ENCODE assay signal across 8 cellular contexts in the genomic region with DNA sequence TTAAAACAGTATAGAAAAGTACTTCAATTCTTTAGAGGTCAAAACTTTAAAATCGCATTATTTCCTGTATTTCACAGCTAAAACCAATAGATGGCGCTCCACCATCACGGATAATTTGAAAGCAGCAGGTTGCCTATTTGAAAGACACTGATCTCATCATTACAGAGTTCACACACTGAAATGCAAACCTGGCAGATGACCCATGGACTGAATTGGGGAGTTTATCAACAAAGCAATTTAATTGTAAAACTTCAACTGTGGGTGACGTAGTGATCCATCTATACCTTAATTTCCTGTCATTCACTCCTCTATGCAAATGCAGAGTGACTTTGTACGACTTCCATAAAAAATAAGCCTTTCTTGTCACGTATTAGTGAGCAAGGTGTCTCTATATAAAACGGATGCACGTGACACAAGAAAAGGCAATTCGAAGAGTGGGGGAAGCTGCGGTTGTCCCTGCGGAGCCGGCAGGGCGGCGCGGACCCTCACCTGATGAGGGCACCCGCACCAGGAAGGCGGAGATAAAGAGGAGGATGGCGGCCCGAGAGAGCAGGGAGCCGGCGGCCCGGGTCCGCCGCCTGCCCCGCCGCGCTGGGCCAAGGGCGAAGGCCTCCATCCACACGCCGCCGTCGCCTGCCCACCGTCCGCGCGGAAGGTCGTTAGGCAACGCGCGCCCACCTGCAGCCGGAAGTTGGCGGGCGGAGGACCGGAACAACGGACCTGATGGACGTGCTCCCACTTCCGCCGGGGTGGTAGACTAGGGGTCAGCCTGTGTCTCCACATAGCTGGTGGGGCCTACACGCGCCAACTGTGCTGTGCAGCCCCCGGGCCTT. TPM values are rescaled to one million over a fixed set of nuclear protein-coding genes. Genes with fewer than 3 reads are reported as not detected.
A peak's percentile ranks its signal among the peaks of the same experiment; 100 is the strongest.
DNase-seq lines count a peak whose midpoint lies in the region; ATAC-seq and TF ChIP-seq lines count a peak whose summit lies in the region.

A gene with protein sequence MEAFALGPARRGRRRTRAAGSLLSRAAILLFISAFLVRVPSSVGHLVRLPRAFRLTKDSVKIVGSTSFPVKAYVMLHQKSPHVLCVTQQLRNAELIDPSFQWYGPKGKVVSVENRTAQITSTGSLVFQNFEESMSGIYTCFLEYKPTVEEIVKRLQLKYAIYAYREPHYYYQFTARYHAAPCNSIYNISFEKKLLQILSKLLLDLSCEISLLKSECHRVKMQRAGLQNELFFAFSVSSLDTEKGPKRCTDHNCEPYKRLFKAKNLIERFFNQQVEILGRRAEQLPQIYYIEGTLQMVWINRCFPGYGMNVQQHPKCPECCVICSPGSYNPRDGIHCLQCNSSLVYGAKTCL (minus strand): TSS at position 668 of the 833 bp plus-strand sequence. CDS start 52 bp downstream, at position 616.

- H3K9me3 ChIP-seq in Peyer's patch (no peaks in the 10 kb centered on the region), psoas muscle (no peaks in the 10 kb centered on the region)

- H3K4me3 Mint-ChIP-seq in glutamatergic neuron (ENCODE audit: unreplicated experiment), result peak within 1 kb of the TSS; percentile 82

- DNase-seq in DMS 273 treated with DMSO at 0.1 percent for 48 hours (lab: John Stamatoyannopoulos, UW), result peak; percentile 26
- peak; percentile 8 for DNase-seq in HT1080 (ENCODE audit: low read depth)
- peak in 2 of 3 donors; percentile 50 to 61 for DNase-seq in Peyer's patch
- peak; percentile 13 to 20 (median 15) for DNase-seq in activated naive CD4-positive, alpha-beta T cell (lab: John Stamatoyannopoulos, UW)
- DNase-seq in glutamatergic neuron, result peak; percentile 51
- peak; percentile 18 to 51 for DNase-seq in psoas muscle
- DNase-seq in amniotic stem cell (lab: John Stamatoyannopoulos, UW), result no peak

- peak; percentile 77 for ATAC-seq in GM21390 (IDR thresholded peaks at IDR 0.05; ENCODE audit: unreplicated experiment)
- ATAC-seq in psoas muscle, result peak in 1 of 4 donors; percentile 61

- no peaks in the 10 kb centered on the region for H3K36me3 Mint-ChIP-seq in glutamatergic neuron (ENCODE audit: unreplicated experiment)

- peak within 1 kb of the TSS in 1 of 4 donors; percentile 52 for H3K27ac ChIP-seq in Peyer's patch
- no peak within 1 kb of the TSS for H3K27ac ChIP-seq in psoas muscle

- H3K27me3 ChIP-seq in Peyer's patch, result no peaks in the 10 kb centered on the region
- H3K27me3 ChIP-seq in psoas muscle (ENCODE audit: insufficient read depth in 3 of 3, low read length in 2 of 3), result peaks cover 0 to 4% (median 2%) of the 10 kb centered on the region in 3 donors

- TF ChIP-seq POLR2A in Peyer's patch (IDR thresholded peaks at IDR 0.05), result no peak

- no peaks in the 10 kb centered on the region for H3K36me3 ChIP-seq in Peyer's patch
- no peaks in the 10 kb centered on the region for H3K36me3 ChIP-seq in psoas muscle (ENCODE audit: insufficient read depth in 1 of 2, low read depth in 1 of 2)

- intact Hi-C loops in psoas muscle (cut with DNase I), result loop anchor here in 1 of 2 donors (5.0 kb wide), 1 partner anchor 1070 kb away; no protein-coding TSS in a partner anchor

- TF ChIP-seq CTCF in Peyer's patch (IDR thresholded peaks at IDR 0.05) (peak; percentile 64 to 90 (median 84)), glutamatergic neuron (IDR thresholded peaks at IDR 0.05; ENCODE audit: partially characterized antibody, unreplicated experiment) (peak; percentile 85), psoas muscle (IDR thresholded peaks at IDR 0.05) (peak; percentile 70)

- peak within 1 kb of the TSS; percentile 45 to 52 (median 47) for H3K4me3 ChIP-seq in Peyer's patch
- peak within 1 kb of the TSS; percentile 56 for H3K4me3 ChIP-seq in psoas muscle

- WGBS in psoas muscle, 3 donors, result 12 to 16% (median 13%) methylated on average over 50 to 51 of the region's 51 CpGs

- no peaks in the 10 kb centered on the region for H3K4me1 ChIP-seq in Peyer's patch
- no peaks in the 10 kb centered on the region for H3K4me1 ChIP-seq in psoas muscle

- H3K27me3 Mint-ChIP-seq in glutamatergic neuron (ENCODE audit: unreplicated experiment), result no peaks in the 10 kb centered on the region

- H3K9me3 Mint-ChIP-seq in glutamatergic neuron (ENCODE audit: unreplicated experiment), result no peaks in the 10 kb centered on the region

- peak within 1 kb of the TSS; percentile 39 for H3K27ac Mint-ChIP-seq in glutamatergic neuron (ENCODE audit: unreplicated experiment)

- no peaks in the 10 kb centered on the region for H3K4me1 Mint-ChIP-seq in glutamatergic neuron (ENCODE audit: low read depth, unreplicated experiment)

RNA-seq across cellular contexts. Expression of the gene that starts here (rescaled TPM):
- not detected in 2 replicates for total RNA-seq in HT1080 (2014; rRNA removed; shearing (Covaris generic))
- polyA plus RNA-seq in HT1080 (2015; cell fraction: cytosol; rRNA removed), result not detected in 2 replicates
- not detected in 2 replicates for polyA plus RNA-seq in HT1080 (2015; cell fraction: nucleus; rRNA removed)
- not detected for total RNA-seq in Peyer's patch
- not detected for total RNA-seq in glutamatergic neuron (ENCODE audit: unreplicated experiment)
- total RNA-seq in psoas muscle, result not detected
- polyA plus RNA-seq in psoas muscle, result not detected

Comparison
In these comparisons a context has a peak if more than half of its experiments do, and no peak if none do; other contexts are left out.
1. Peak in DNase-seq in HT1080; RNA of the gene not detected or under 1 TPM.
2. Peak in DNase-seq and H3K4me3 ChIP-seq in Peyer's patch; RNA of the gene not detected or under 1 TPM.
3. Peak in DNase-seq in glutamatergic neuron; RNA of the gene not detected or under 1 TPM.
4. Peak in DNase-seq and H3K4me3 ChIP-seq in psoas muscle; RNA of the gene not detected or under 1 TPM.